ENCODE assay signal across 9 cellular contexts in the genomic region with DNA sequence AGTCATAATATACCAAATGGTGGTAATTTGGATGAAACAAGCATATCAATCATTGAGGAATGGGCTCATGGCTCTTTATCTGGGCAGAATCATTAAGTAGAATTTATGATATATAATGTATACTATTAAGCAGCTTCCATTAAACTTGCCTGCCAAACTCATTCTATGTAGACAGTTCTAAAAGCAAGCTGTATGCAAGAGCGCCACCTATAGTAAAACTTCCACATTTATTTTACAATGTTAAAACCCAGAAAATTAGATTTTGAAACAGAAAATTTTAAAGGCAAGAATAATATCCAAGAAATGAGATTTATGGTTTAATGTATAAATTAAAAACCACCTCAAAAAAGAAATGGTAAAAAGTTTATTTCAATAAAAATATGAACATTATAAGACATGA.
DNase-seq lines count a peak whose midpoint lies in the region; ATAC-seq, FAIRE-seq and TF ChIP-seq lines count a peak whose summit lies in the region.
"Had no signal": no experiment of that assay in that cellular context is flagged by ENCODE, and none has a peak within 500 bp of the region (broad histone marks: within the 10 kb centered on the region; RNA-seq: fewer than 3 reads in every experiment).

No MANE protein-coding gene starts in this region.

- ATAC-seq in HG03439 (IDR thresholded peaks at IDR 0.05; ENCODE audit: unreplicated experiment) (no peak), gastrocnemius medialis (no peak), GM21529 (IDR thresholded peaks at IDR 0.05; ENCODE audit: unreplicated experiment) (no peak)

- H3K4me3 ChIP-seq in gastrocnemius medialis = no peak overlapping the region
- H3K4me3 ChIP-seq: skin epidermis had no signal

- intact Hi-C loops in gastrocnemius medialis (cut with DNase I; ENCODE audit: low total_unique reads) = no loop called here

- DNase-seq in GM13977 (ENCODE audit: low spot score) (no peak), gastrocnemius medialis (no peak)
- DNase-seq: activated B cell treated with CpG ODN at 0.5 μM for 24 hours had no signal

- TF ChIP-seq CTCF in GM13977 (IDR thresholded peaks at IDR 0.05; ENCODE audit: extremely low read depth, insufficient read depth, missing control alignments) = peak; percentile 53
- TF ChIP-seq CTCF in LNCAP (IDR thresholded peaks at IDR 0.05) = peak; percentile 32; the same call in 1 of the 2 replicates
- TF ChIP-seq CTCF in gastrocnemius medialis (IDR thresholded peaks at IDR 0.05 in 4 of 5, conservative IDR thresholded peaks at IDR 0.05 in 1 of 5) = peak in 1 of 5 experiments; percentile 37

- peak; percentile 88 for FAIRE-seq in TTC549 (lab: Jason Lieb, UNC)
- FAIRE-seq in islet of Langerhans (lab: Jason Lieb, UNC) = peak; percentile 96

- H3K27me3 ChIP-seq in gastrocnemius medialis = no peaks in the 10 kb centered on the region

- H3K9me3 ChIP-seq in gastrocnemius medialis = no peaks in the 10 kb centered on the region

- no peak for TF ChIP-seq POLR2A in gastrocnemius medialis (IDR thresholded peaks at IDR 0.05)

- no peak overlapping the region for H3K27ac ChIP-seq in gastrocnemius medialis
- H3K27ac ChIP-seq: skin epidermis had no signal

- in situ Hi-C loops in GM13977 (cut with MboI; ENCODE audit: low pct_unique_long_range_greater_than_20kb, low sequenced_read_pairs, unreplicated experiment) (no loop called here), gastrocnemius medialis (cut with MboI; ENCODE audit: low sequenced_read_pairs in 4 of 4) (no loop called here)

- H3K4me1 ChIP-seq in gastrocnemius medialis = no peaks in the 10 kb centered on the region

- H3K36me3 ChIP-seq in gastrocnemius medialis = no peaks in the 10 kb centered on the region
